1 cellular context compared by ENCODE assay signal in genomic region chr15:89580747-89581146, GRCh38. TPM values are rescaled to one million over a fixed set of nuclear protein-coding genes. Genes with fewer than 3 reads are reported as not detected.
"Had no signal": no experiment of that assay in that cellular context is flagged by ENCODE, and none has a peak within 500 bp of the region (broad histone marks: within the 10 kb centered on the region; RNA-seq: fewer than 3 reads in every experiment).

No MANE protein-coding gene starts in this region.

RNA-seq across cellular contexts. Expression of gene TICRR, which starts 5.5 kb away (rescaled TPM):
- total RNA-seq: right atrium auricular region had no signal
